In genomic region chr21:37660709-37661108, GRCh38 we compare ENCODE assay signal across 3 cellular contexts.
TF ChIP-seq lines count a peak whose summit lies in the region.

No MANE protein-coding gene starts in this region.

TF ChIP-seq in HepG2, 621 proteins besides CTCF, POLR2A, EP300 and RAD21:
- TF ChIP-seq MAFF (IDR thresholded peaks at IDR 0.05; ENCODE audit: low read depth, low read length), result peak; percentile 39; the same call in 1 of the 2 replicates
- peak; percentile 56 to 73 for TF ChIP-seq MAFK (conservative IDR thresholded peaks at IDR 0.05 in 1 of 2, IDR thresholded peaks at IDR 0.05 in 1 of 2; ENCODE audit: low read length in 2 of 2)
- TF ChIP-seq BCLAF1 (IDR thresholded peaks at IDR 0.05), result no peak
- TF ChIP-seq MXD1 (CRISPR knock-in tag; IDR thresholded peaks at IDR 0.05), result no peak

TF ChIP-seq in IMR-90, 13 proteins besides CTCF, POLR2A, EP300 and RAD21:
- no peak for TF ChIP-seq MAZ (IDR thresholded peaks at IDR 0.05; ENCODE audit: borderline replicate concordance, low read depth, low read length)
- TF ChIP-seq MXI1 (IDR thresholded peaks at IDR 0.05; ENCODE audit: borderline replicate concordance, low read depth, low read length), result no peak
- peak; percentile 63 for TF ChIP-seq MAFK (IDR thresholded peaks at IDR 0.05; ENCODE audit: low read depth, low read length)

TF ChIP-seq in H1, 55 proteins besides CTCF, POLR2A, EP300 and RAD21:
- TF ChIP-seq SIN3A (conservative IDR thresholded peaks at IDR 0.05 in 1 of 2, IDR thresholded peaks at IDR 0.05 in 1 of 2; ENCODE audit: low read depth in 1 of 2, low read length in 2 of 2) (no peak), CBX8 (IDR thresholded peaks at IDR 0.05; ENCODE audit: borderline replicate concordance, low read depth, low read length) (no peak), HDAC2 (IDR thresholded peaks at IDR 0.05; ENCODE audit: borderline replicate concordance in 1 of 2, low read depth in 2 of 2, low read length in 2 of 2) (no peak), SP1 (IDR thresholded peaks at IDR 0.05; ENCODE audit: low read depth, low read length) (no peak), RBBP5 (IDR thresholded peaks at IDR 0.05; ENCODE audit: borderline replicate concordance, low read depth, low read length) (no peak), TAF1 (IDR thresholded peaks at IDR 0.05; ENCODE audit: low read depth, low read length) (no peak)
